8 cellular contexts compared by ENCODE assay signal in the genomic region with DNA sequence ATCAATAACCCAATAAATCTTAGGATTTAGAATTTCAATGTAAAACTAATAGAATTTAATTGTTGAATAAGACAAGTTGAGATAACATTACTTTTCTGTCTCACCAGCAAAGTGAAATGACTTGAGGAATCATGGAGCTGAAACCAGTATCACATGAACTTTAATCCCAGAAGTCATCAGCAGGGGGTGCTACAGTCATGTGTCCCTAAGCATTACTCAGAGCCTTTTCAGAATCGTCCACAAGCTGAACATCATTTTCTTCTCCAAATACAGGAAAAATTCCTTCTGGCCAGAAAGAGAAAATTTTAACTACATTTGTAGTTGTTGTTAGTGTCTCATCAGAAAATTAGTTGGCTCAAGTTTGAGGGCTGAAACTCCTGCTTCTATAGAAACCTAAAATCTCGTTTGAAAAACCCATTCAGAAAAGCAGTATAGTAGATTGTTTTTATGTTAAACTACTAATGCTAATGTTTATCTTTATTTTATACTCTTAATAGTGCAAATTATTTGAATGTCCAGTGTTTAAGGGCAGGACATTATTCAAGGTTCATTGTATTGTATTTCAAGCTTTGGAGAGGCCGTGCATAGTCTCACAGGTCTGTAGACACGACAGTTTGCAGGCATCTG.
A peak's percentile ranks its signal among the peaks of the same experiment; 100 is the strongest.
DNase-seq lines count a peak whose midpoint lies in the region; ATAC-seq, FAIRE-seq and TF ChIP-seq lines count a peak whose summit lies in the region.

No MANE protein-coding gene starts in this region.

- no peaks in the 10 kb centered on the region for H3K9me1 ChIP-seq in K562 (ENCODE audit: control insufficient read depth, insufficient read depth, low read length)

- in situ Hi-C loops in K562 (cut with MboI), result no loop called here

- intact Hi-C loops in K562 (cut with micrococcal nuclease), result no loop called here

- no peaks in the 10 kb centered on the region for H3K27me3 ChIP-seq in K562 (ENCODE audit: control insufficient read depth in 2 of 2, insufficient read depth in 2 of 2, low read length in 2 of 2)
- H3K27me3 ChIP-seq in kidney epithelial cell (ENCODE audit: control insufficient read depth, insufficient read depth, low read length), result no peaks in the 10 kb centered on the region
- no peaks in the 10 kb centered on the region for H3K27me3 ChIP-seq in suprapubic skin

- no peak overlapping the region for H3K4me3 ChIP-seq in AG04449 (ENCODE audit: low read depth, low read length)
- H3K4me3 ChIP-seq in K562, result no peak overlapping the region
- H3K4me3 ChIP-seq in kidney epithelial cell (ENCODE audit: low read depth, low read length), result no peak overlapping the region
- H3K4me3 ChIP-seq in suprapubic skin, result no peak overlapping the region

- no peaks in the 10 kb centered on the region for H4K20me1 ChIP-seq in K562 (replicated peaks; ENCODE audit: control insufficient read depth, insufficient read depth, low read length)

- H3K9me3 ChIP-seq in K562 (replicated peaks; ENCODE audit: control insufficient read depth, insufficient read depth, low read depth, low read length) (no peaks in the 10 kb centered on the region), suprapubic skin (no peaks in the 10 kb centered on the region)

- TF ChIP-seq EP300 in K562 (IDR thresholded peaks at IDR 0.05; ENCODE audit: low read length) (no peak), suprapubic skin (IDR thresholded peaks at IDR 0.05) (no peak)

- no peak overlapping the region for H3K9ac ChIP-seq in K562 (ENCODE audit: insufficient read depth in 1 of 2, low read depth in 2 of 2, low read length in 2 of 2)

- ATAC-seq in HG02678 (IDR thresholded peaks at IDR 0.05; ENCODE audit: unreplicated experiment), result peak; percentile 71
- no peak for ATAC-seq in K562

- TF ChIP-seq RAD21 in K562 (CRISPR knock-in tag; conservative IDR thresholded peaks at IDR 0.05 in 1 of 2, IDR thresholded peaks at IDR 0.05 in 1 of 2), result no peak

- no peak for DNase-seq in AG04449 (ENCODE audit: low read depth, low spot score)
- peak; percentile 62 for DNase-seq in GM03348 (ENCODE audit: low spot score)
- peak; percentile 69 for DNase-seq in NCI-H1694 (lab: John Stamatoyannopoulos, UW)
- DNase-seq in K562 (ENCODE audit: extremely low read depth in 1 of 4, low spot score in 3 of 4), result peak; percentile 3 to 27 (median 14)
- DNase-seq in kidney epithelial cell (ENCODE audit: low read depth), result peak; percentile 16
- DNase-seq in NCI-H774 (lab: John Stamatoyannopoulos, UW), result no peak
- no peak for DNase-seq in suprapubic skin (ENCODE audit: low spot score in 2 of 2)

- WGBS in K562 (ENCODE audit: insufficient coverage, low coverage, missing lambda C conversion rate), result 0% methylated on average over 4 of the region's 4 CpGs
- WGBS in suprapubic skin, result 58% methylated on average over 4 of the region's 4 CpGs

- FAIRE-seq in K562 (lab: Jason Lieb, UNC), result peak; percentile 48

- no peak overlapping the region for H3K27ac ChIP-seq in K562 (ENCODE audit: extremely low read depth, low read depth, low read length)
- H3K27ac ChIP-seq in suprapubic skin, result no peak overlapping the region

- no peak for TF ChIP-seq POLR2A in K562 (conservative IDR thresholded peaks at IDR 0.05)
- no peak for TF ChIP-seq POLR2A in suprapubic skin (IDR thresholded peaks at IDR 0.05)

- no peak overlapping the region for H2AFZ ChIP-seq in K562 (ENCODE audit: low read depth, low read length)

- no peaks in the 10 kb centered on the region for H3K79me2 ChIP-seq in K562 (ENCODE audit: control insufficient read depth, insufficient read depth, low read length)

- H3K36me3 ChIP-seq in K562 (ENCODE audit: control insufficient read depth, insufficient read depth, low read length), result no peaks in the 10 kb centered on the region
- H3K36me3 ChIP-seq in kidney epithelial cell (ENCODE audit: control insufficient read depth, insufficient read depth, low read length), result no peaks in the 10 kb centered on the region
- no peaks in the 10 kb centered on the region for H3K36me3 ChIP-seq in suprapubic skin

- BruUV-seq in K562 (replicated peaks; lab: Mats Ljungman, UMichigan), result no TSS peak

- POLR2A ChIA-PET in AG04449 (lab: Yijun Ruan, JAX), result no interaction called here
- POLR2A ChIA-PET in K562 (lab: Yijun Ruan, JAX), result no interaction called here

- CTCF ChIA-PET in AG04449 (lab: Yijun Ruan, JAX) (interaction anchor here (0.8 to 6.3 kb wide), 21 partner anchors 10 to 417 kb away, joined by 3 to 65 read pairs (median 4); no protein-coding TSS in a partner anchor), K562 (lab: Yijun Ruan, JAX; ENCODE audit: low intra/inter-chr PET ratio) (no interaction called here)

- no peak overlapping the region for H3K4me2 ChIP-seq in K562 (ENCODE audit: insufficient read depth, low read length)

- TF ChIP-seq CTCF in AG04449 (IDR thresholded peaks at IDR 0.05; ENCODE audit: insufficient read depth, low read length, missing control alignments), result peak; percentile 58
- TF ChIP-seq CTCF in K562 (IDR thresholded peaks at IDR 0.05 in 2 of 3, conservative IDR thresholded peaks at IDR 0.05 in 1 of 3; ENCODE audit: insufficient read depth in 2 of 3, low read depth in 1 of 3, low read length in 3 of 3), result peak in 2 of 3 experiments; percentile 7 to 19; a peak in 1 of 6 replicates
- peak; percentile 58 for TF ChIP-seq CTCF in kidney epithelial cell (IDR thresholded peaks at IDR 0.05; ENCODE audit: insufficient read depth, low read length, poor library complexity, severe bottlenecking)
- peak in 1 of 2 donors; percentile 22 for TF ChIP-seq CTCF in suprapubic skin (IDR thresholded peaks at IDR 0.05)

- H3K4me1 ChIP-seq in K562 (replicated peaks in 1 of 2; ENCODE audit: control insufficient read depth in 2 of 2, insufficient read depth in 2 of 2, low read length in 2 of 2), result no peaks in the 10 kb centered on the region
- H3K4me1 ChIP-seq in suprapubic skin, result no peaks in the 10 kb centered on the region

TF ChIP-seq in K562, 482 proteins besides CTCF, POLR2A, EP300 and RAD21:
- TF ChIP-seq DACH1 (IDR thresholded peaks at IDR 0.05; ENCODE audit: partially characterized antibody) (no peak), SNAPC5 (CRISPR knock-in tag; IDR thresholded peaks at IDR 0.05) (no peak), ASH1L (IDR thresholded peaks at IDR 0.05; ENCODE audit: borderline replicate concordance, low read depth, partially characterized antibody) (no peak), ZNF197 (CRISPR knock-in tag; IDR thresholded peaks at IDR 0.05; ENCODE audit: low read depth) (no peak), POLR2G (IDR thresholded peaks at IDR 0.05; ENCODE audit: low read depth, low read length) (no peak), GTF2B (IDR thresholded peaks at IDR 0.05; ENCODE audit: extremely low read depth, insufficient read length) (no peak), IRF2 (CRISPR knock-in tag; IDR thresholded peaks at IDR 0.05) (no peak), ELF1 (tag; IDR thresholded peaks at IDR 0.05) (no peak), ZNF717 (CRISPR knock-in tag; IDR thresholded peaks at IDR 0.05) (no peak), NFE2 (IDR thresholded peaks at IDR 0.05; ENCODE audit: low read depth) (no peak), ZEB2 (IDR thresholded peaks at IDR 0.05) (no peak)

Comparison
In these comparisons a context has a peak if more than half of its experiments do, and no peak if none do; other contexts are left out.
1. DNase-seq: peak in GM03348 (single experiment), NCI-H1694 (single experiment), K562 (4 of 4) and kidney epithelial cell (single experiment); none in AG04449 (single experiment), NCI-H774 (single experiment) and suprapubic skin (0 of 2).